In genomic region chr10:112957589-112958202, GRCh38 we compare ENCODE assay signal across 14 cellular contexts. TPM values are rescaled to one million over a fixed set of nuclear protein-coding genes. Genes with fewer than 3 reads are reported as not detected.
A peak's percentile ranks its signal among the peaks of the same experiment; 100 is the strongest.
DNase-seq lines count a peak whose midpoint lies in the region; FAIRE-seq and TF ChIP-seq lines count a peak whose summit lies in the region.
"Had no signal": no experiment of that assay in that cellular context is flagged by ENCODE, and none has a peak within 500 bp of the region (broad histone marks: within the 10 kb centered on the region; RNA-seq: fewer than 3 reads in every experiment).

No MANE protein-coding gene starts in this region.

- no peaks in the 10 kb centered on the region for H3K36me3 ChIP-seq in BJ (ENCODE audit: control insufficient read depth, insufficient read depth, low read length)
- peaks cover 0 to 44% (median 0%) of the 10 kb centered on the region in 4 experiments; a peak in 2 of 8 replicates for H3K36me3 ChIP-seq in H1 (ENCODE audit: control insufficient read depth in 2 of 4, insufficient read depth in 4 of 4, low read length in 3 of 4)
- H3K36me3 ChIP-seq: cardiac muscle cell had no signal

- H3K4me1 Mint-ChIP-seq in nephron progenitor cell = peaks cover 88% of the 10 kb centered on the region

- TF ChIP-seq EP300 in H1 (IDR thresholded peaks at IDR 0.05; ENCODE audit: borderline replicate concordance in 1 of 2, low read depth in 2 of 2, low read length in 2 of 2) = no peak

- peak overlapping the region; percentile 84 for H2BK120ac ChIP-seq in H1 (replicated peaks; ENCODE audit: low read depth, low read length)

- H2BK12ac ChIP-seq in H1 (ENCODE audit: low read depth, low read length) = peak overlapping the region; percentile 99

- no peak overlapping the region for H2AFZ ChIP-seq in H1 (ENCODE audit: low read length)

- peak overlapping the region; percentile 74; the same call in 1 of the 2 replicates for H3K27ac ChIP-seq in H1 (ENCODE audit: low read depth, low read length)
- H3K27ac ChIP-seq: BLaER1, cardiac muscle cell had no signal

- POLR2A ChIA-PET in BJ (lab: Charles Lee) (no interaction called here), H1 (lab: Charles Lee; ENCODE audit: partially characterized antibody) (interaction anchor here (1.0 to 2.0 kb wide), 6 partner anchors 8 to 146 kb away, joined by 3 to 7 read pairs (median 4); partner anchors contain the start of gene TCF7L2)

- peak overlapping the region; percentile 92 for H2AK5ac ChIP-seq in H1 (ENCODE audit: low read depth, low read length)

- peaks cover 7% of the 10 kb centered on the region; the same call in 1 of the 2 replicates for H3K79me1 ChIP-seq in H1 (ENCODE audit: low read depth, low read length)

- peaks cover 7% of the 10 kb centered on the region for H3K36me3 Mint-ChIP-seq in nephron progenitor cell (ENCODE audit: low read depth)

- H3K27me3 Mint-ChIP-seq in nephron progenitor cell (ENCODE audit: low read depth, poor library complexity) = peaks cover 2% of the 10 kb centered on the region

- peaks cover 24 to 47% (median 31%) of the 10 kb centered on the region in 4 experiments for H3K4me1 ChIP-seq in H1 (replicated peaks in 1 of 4; ENCODE audit: control insufficient read depth in 3 of 4, insufficient read depth in 4 of 4, low read length in 3 of 4)

- peak in 1 of 2 experiments; percentile 65; a peak in 1 of 3 replicates for TF ChIP-seq POLR2A in H1 (IDR thresholded peaks at IDR 0.05; ENCODE audit: control extremely low read depth in 1 of 2, low read depth in 2 of 2, low read length in 2 of 2)

- CTCF ChIA-PET in BJ (lab: Yijun Ruan, JAX) = interaction anchor here (1.1 kb wide), 1 partner anchor 516 kb away, joined by 3 read pairs; no protein-coding TSS in a partner anchor
- CTCF ChIA-PET in H1 (lab: Charles Lee; ENCODE audit: partially characterized antibody) = interaction anchor here (1.0 kb wide), 1 partner anchor 9 kb away, joined by 4 read pairs; no protein-coding TSS in a partner anchor

- H3K9ac ChIP-seq in H1 (replicated peaks in 1 of 4; ENCODE audit: extremely low read depth in 1 of 4, low read depth in 3 of 4, low read length in 3 of 4) = peak overlapping the region in 1 of 4 experiments; percentile 36; a peak in 3 of 7 replicates
- H3K9ac ChIP-seq: BLaER1 had no signal

- H4K91ac ChIP-seq in H1 (replicated peaks; ENCODE audit: insufficient read length, low read length) = peak overlapping the region; percentile 96

- H3K27me3 ChIP-seq in BJ (ENCODE audit: control insufficient read depth, insufficient read depth, low read length) (no peaks in the 10 kb centered on the region), H1 (replicated peaks in 1 of 4; ENCODE audit: control insufficient read depth in 3 of 4, extremely low read depth in 1 of 4, insufficient read depth in 3 of 4, low read length in 3 of 4) (no peaks in the 10 kb centered on the region)
- H3K27me3 ChIP-seq: BLaER1, cardiac muscle cell had no signal

- H3K9me3 ChIP-seq in H1 (ENCODE audit: insufficient read depth in 2 of 2, low read depth in 1 of 2, low read length in 1 of 2) = no peaks in the 10 kb centered on the region
- H3K9me3 ChIP-seq: BLaER1 had no signal

- TF ChIP-seq CTCF in BJ (IDR thresholded peaks at IDR 0.05; ENCODE audit: insufficient read depth, low read depth, low read length) = no peak
- TF ChIP-seq CTCF in H1 (IDR thresholded peaks at IDR 0.05; ENCODE audit: control extremely low read depth in 1 of 3, insufficient read depth in 1 of 3, low read depth in 1 of 3, low read length in 3 of 3) = no peak
- no peak for TF ChIP-seq CTCF in nephron progenitor cell (IDR thresholded peaks at IDR 0.05)

- TF ChIP-seq RAD21 in H1 (IDR thresholded peaks at IDR 0.05 in 1 of 2, conservative IDR thresholded peaks at IDR 0.05 in 1 of 2; ENCODE audit: low read depth in 2 of 2, low read length in 2 of 2) = no peak

- peak overlapping the region; percentile 53 for H4K5ac ChIP-seq in H1 (ENCODE audit: insufficient read length, low read depth, low read length)

- H4K8ac ChIP-seq in H1 (ENCODE audit: extremely low read depth, insufficient read depth, low read length) = no peak overlapping the region

- H3K9me3 Mint-ChIP-seq in nephron progenitor cell = no peaks in the 10 kb centered on the region
- H3K9me3 Mint-ChIP-seq: activated T-helper 2 cell treated with anti-CD3 and anti-CD28 coated beads, Interferon-gamma antibody, Interleukin-2, Interleukin-4, amounts not matched to agents 10 μg/mL and 5 μg/mL and 100 μg/mL, durations not matched to agents 14 hours and 24 hours and 36 hours had no signal

- H3K4ac ChIP-seq in H1 (replicated peaks; ENCODE audit: insufficient read length, low read depth, low read length) = peak overlapping the region; percentile 15

- no peak overlapping the region for H3K23ac ChIP-seq in H1 (ENCODE audit: insufficient read length)

- no peak for FAIRE-seq in H1 (lab: Jason Lieb, UNC)

- peaks cover 10% of the 10 kb centered on the region for H3K23me2 ChIP-seq in H1 (ENCODE audit: low read depth, low read length)

- peak overlapping the region; percentile 79 for H3K27ac Mint-ChIP-seq in nephron progenitor cell
- H3K27ac Mint-ChIP-seq: activated T-helper 2 cell treated with anti-CD3 and anti-CD28 coated beads, Interferon-gamma antibody, Interleukin-2, Interleukin-4, amounts not matched to agents 10 μg/mL and 5 μg/mL and 100 μg/mL, durations not matched to agents 14 hours and 24 hours and 36 hours had no signal

- H2BK5ac ChIP-seq in H1 (ENCODE audit: low read depth, low read length) = peak overlapping the region; percentile 93; the same call in 1 of the 2 replicates

- peaks cover 38 to 94% of the 10 kb centered on the region in 2 experiments for H3K79me2 ChIP-seq in H1 (ENCODE audit: control insufficient read depth in 1 of 2, insufficient read depth in 2 of 2, low read length in 2 of 2)

- WGBS in H1 (ENCODE audit: extremely low coverage in 1 of 2, insufficient coverage in 1 of 2, insufficient read length in 1 of 2, insufficient replicate concordance in 2 of 2, low coverage in 1 of 2, low lambda C conversion rate in 2 of 2, missing lambda C conversion rate in 1 of 2), 2 experiments = 18% methylated on average over 9 of the region's 9 CpGs; no CpG with 5 or more reads in 1 of the 2 experiments

- H3K4me3 ChIP-seq in BJ (ENCODE audit: low read depth, low read length) = 0 out of 2 replicates have a peak overlapping the region, but pooled peaks have one; percentile 1
- peak overlapping the region in 3 of 4 experiments; percentile 12 to 85 (median 19); a peak in 5 of 8 replicates for H3K4me3 ChIP-seq in H1 (ENCODE audit: extremely low read depth in 1 of 4, insufficient read depth in 2 of 4, low read depth in 3 of 4, low read length in 4 of 4)
- H3K4me3 ChIP-seq: BLaER1, cardiac muscle cell had no signal

- H4K20me1 ChIP-seq in H1 (replicated peaks in 1 of 2; ENCODE audit: control insufficient read depth in 1 of 2, insufficient read depth in 2 of 2, low read length in 2 of 2) = no peaks in the 10 kb centered on the region

- H3K4me3 Mint-ChIP-seq in nephron progenitor cell = peak overlapping the region; percentile 93

- peak overlapping the region; percentile 56 for H3K56ac ChIP-seq in H1 (replicated peaks; ENCODE audit: insufficient read length, low read depth, low read length)

- peak overlapping the region; percentile 66 to 78 for H3K4me2 ChIP-seq in H1 (ENCODE audit: insufficient read depth in 1 of 2, low read depth in 2 of 2, low read length in 2 of 2)

- H2BK15ac ChIP-seq in H1 (ENCODE audit: low read length) = peak overlapping the region; percentile 21; the same call in 1 of the 2 replicates

- H3K14ac ChIP-seq in H1 (ENCODE audit: insufficient read length) = no peak overlapping the region

- no peak for DNase-seq in BJ (ENCODE audit: low read depth)
- DNase-seq in M059J (ENCODE audit: low read depth) = peak; percentile 17
- no peak for DNase-seq in H1 (ENCODE audit: low read depth in 1 of 2, low spot score in 2 of 2)
- no peak for DNase-seq in nephron progenitor cell
- no peak for DNase-seq in NCI-H2196 treated with DMSO at 0.1 percent for 48 hours (lab: John Stamatoyannopoulos, UW; ENCODE audit: unreplicated experiment)
- DNase-seq in NCI-H82 (lab: John Stamatoyannopoulos, UW) = no peak
- DNase-seq in mucosa of gallbladder (ENCODE audit: low spot score) = no peak
- no peak for DNase-seq in NCI-H446 treated with DMSO at 0.1 percent for 48 hours (lab: John Stamatoyannopoulos, UW)
- DNase-seq: activated CD4-positive, alpha-beta T cell treated with anti-CD3 and anti-CD28 coated beads for 1 hour; NCI-H345; Right ventricle myocardium superior had no signal

- H3K18ac ChIP-seq in H1 (ENCODE audit: extremely low read depth, low read length) = peak overlapping the region; percentile 89

- H2BK20ac ChIP-seq in H1 (ENCODE audit: low read length) = peak overlapping the region; percentile 74

TF ChIP-seq in H1, 55 proteins besides CTCF, POLR2A, EP300 and RAD21:
- TF ChIP-seq ASH2L (IDR thresholded peaks at IDR 0.05; ENCODE audit: low read length) (peak; percentile 59), CHD1 (IDR thresholded peaks at IDR 0.05; ENCODE audit: low read depth, low read length) (no peak), ATF2 (IDR thresholded peaks at IDR 0.05; ENCODE audit: low read length) (no peak), TEAD4 (IDR thresholded peaks at IDR 0.05; ENCODE audit: low read depth, low read length) (no peak), RBBP5 (IDR thresholded peaks at IDR 0.05; ENCODE audit: borderline replicate concordance, low read depth, low read length) (no peak)

RNA-seq across cellular contexts. Expression of gene TCF7L2, which starts 7.6 kb away (rescaled TPM):
- polyA plus RNA-seq in BJ (2011; rRNA removed) (7.7 and 11.3 TPM in 2 replicates), H1 (2011; rRNA removed) (33.9 and 52.6 TPM in 2 replicates)
- polyA minus RNA-seq in BJ (2011; rRNA and poly(A)+ RNA removed) = 13.6 and 20.5 TPM in 2 replicates
- 0.34 and 2.6 TPM in 2 replicates for total RNA-seq in M059J (2014; rRNA removed; shearing (Covaris generic))
- total RNA-seq in H1 (2021; fragmentation: NEBNext Ultra II Directional; extraction: Animal tissue kit (Norgen Biotek cat#: 25700)) = 63.7 and 67.3 TPM in 2 replicates
- 15.1 TPM for polyA plus RNA-seq in H1 (2011; cell fraction: cytosol; rRNA removed)
- 89.0 TPM for polyA plus RNA-seq in H1 (2011; cell fraction: nucleus; rRNA removed)
- 60.9 to 109 TPM (median 93.0 TPM) in 4 replicates for polyA plus RNA-seq in H1 (2012, experiment 1 of 2)
- polyA plus RNA-seq in H1 (2012, experiment 2 of 2) = 26.5 TPM
- 79.6 TPM for polyA plus RNA-seq in H1 (2013, experiment 1 of 2)
- polyA plus RNA-seq in H1 (2013, experiment 2 of 2) = 75.5 TPM
- 33.9 and 38.1 TPM in 2 replicates for polyA minus RNA-seq in H1 (2011; rRNA and poly(A)+ RNA removed)
- polyA minus RNA-seq in H1 (2011; cell fraction: cytosol; rRNA and poly(A)+ RNA removed) = 58.9 TPM
- polyA minus RNA-seq in H1 (2011; cell fraction: nucleus; rRNA and poly(A)+ RNA removed) = 106 TPM
- 35.3 TPM for total RNA-seq in mucosa of gallbladder

Comparison
In these comparisons a context has a peak if more than half of its experiments do, and no peak if none do; other contexts are left out.
1. RNA of gene TCF7L2, which starts 7.6 kb away (total RNA-seq): 63.7 to 67.3 TPM in H1 and 35.3 TPM in mucosa of gallbladder (single experiment); 0.34 to 2.6 TPM in M059J; every median in the first group is over 10 times any median in the second.